15 cellular contexts compared by ENCODE assay signal in genomic region chr4:180380733-180381132, GRCh38.
DNase-seq lines count a peak whose midpoint lies in the region; ATAC-seq and TF ChIP-seq lines count a peak whose summit lies in the region.
"Had no signal": no experiment of that assay in that cellular context is flagged by ENCODE, and none has a peak within 500 bp of the region (broad histone marks: within the 10 kb centered on the region; RNA-seq: fewer than 3 reads in every experiment).

No MANE protein-coding gene starts in this region.

- H3K27ac ChIP-seq in SK-N-SH (ENCODE audit: low read depth in 2 of 2, low read length in 1 of 2) (no peak overlapping the region), right lobe of liver (no peak overlapping the region)
- H3K27ac ChIP-seq: body of pancreas, upper lobe of right lung had no signal

- H3K9me3 ChIP-seq in SK-N-SH = no peaks in the 10 kb centered on the region
- no peaks in the 10 kb centered on the region for H3K9me3 ChIP-seq in right lobe of liver
- H3K9me3 ChIP-seq: body of pancreas, upper lobe of right lung had no signal

- no peak for TF ChIP-seq CTCF in SK-N-SH (IDR thresholded peaks at IDR 0.05)
- no peak for TF ChIP-seq CTCF in right lobe of liver (IDR thresholded peaks at IDR 0.05)
- TF ChIP-seq CTCF in HFFc6 (IDR thresholded peaks at IDR 0.05) = no peak

- H3F3A ChIP-seq in SK-N-SH (replicated peaks; ENCODE audit: insufficient read depth) = no peaks in the 10 kb centered on the region

- H3K27ac Mint-ChIP-seq in activated T-helper 17 cell treated with anti-CD3 and anti-CD28 coated beads, Interleukin-2, amount 50 U/mL, for 72 hours = no peak overlapping the region
- no peak overlapping the region for H3K27ac Mint-ChIP-seq in HFFc6
- H3K27ac Mint-ChIP-seq: CD4-positive, alpha-beta memory T cell had no signal

- no peaks in the 10 kb centered on the region for H3K27me3 ChIP-seq in SK-N-SH (ENCODE audit: insufficient read depth)
- H3K27me3 ChIP-seq in right lobe of liver = no peaks in the 10 kb centered on the region
- H3K27me3 ChIP-seq: body of pancreas, upper lobe of right lung had no signal

- no peaks in the 10 kb centered on the region for H3K36me3 Mint-ChIP-seq in activated T-helper 17 cell treated with anti-CD3 and anti-CD28 coated beads, Interleukin-2, amount 50 U/mL, for 72 hours (ENCODE audit: low read depth)
- H3K36me3 Mint-ChIP-seq in HFFc6 (ENCODE audit: low read depth) = no peaks in the 10 kb centered on the region
- H3K36me3 Mint-ChIP-seq: CD4-positive, alpha-beta memory T cell had no signal

- no peak for ATAC-seq in SK-N-SH treated with all-trans-retinoic acid at 6 μM for 48 hours
- peak; percentile 71 for ATAC-seq in activated T-helper 17 cell treated with anti-CD3 and anti-CD28 coated beads, Interleukin-2, amount 50 U/mL, for 72 hours (replicated peaks)
- ATAC-seq in right lobe of liver = no peak
- ATAC-seq: body of pancreas, upper lobe of right lung had no signal

- H3K4me1 Mint-ChIP-seq in activated T-helper 17 cell treated with anti-CD3 and anti-CD28 coated beads, Interleukin-2, amount 50 U/mL, for 72 hours = no peaks in the 10 kb centered on the region
- H3K4me1 Mint-ChIP-seq in HFFc6 (ENCODE audit: low read depth) = no peaks in the 10 kb centered on the region
- H3K4me1 Mint-ChIP-seq: CD4-positive, alpha-beta memory T cell had no signal

- no peaks in the 10 kb centered on the region for H3K79me2 ChIP-seq in SK-N-SH (ENCODE audit: insufficient read depth)

- CTCF ChIA-PET in SK-N-SH (lab: Yijun Ruan, JAX) = interaction anchor here (0.6 kb wide), 1 partner anchor 260 kb away, joined by 3 read pairs; no protein-coding TSS in a partner anchor

- H3K9me3 Mint-ChIP-seq in activated T-helper 17 cell treated with anti-CD3 and anti-CD28 coated beads, Interleukin-2, amount 50 U/mL, for 72 hours = peaks cover 17% of the 10 kb centered on the region
- peaks cover 35% of the 10 kb centered on the region for H3K9me3 Mint-ChIP-seq in HFFc6

- H4K20me1 ChIP-seq in SK-N-SH (ENCODE audit: insufficient read depth) = no peaks in the 10 kb centered on the region

- H3K4me2 ChIP-seq in SK-N-SH = no peak overlapping the region

- H3K36me3 ChIP-seq in SK-N-SH (replicated peaks in 1 of 2; ENCODE audit: control insufficient read depth in 1 of 2, insufficient read depth in 2 of 2, low read length in 1 of 2) = no peaks in the 10 kb centered on the region
- no peaks in the 10 kb centered on the region for H3K36me3 ChIP-seq in right lobe of liver
- H3K36me3 ChIP-seq: upper lobe of right lung had no signal

- H3K9me2 ChIP-seq in SK-N-SH = no peaks in the 10 kb centered on the region

- H3K9ac ChIP-seq in SK-N-SH = no peak overlapping the region

- TF ChIP-seq EP300 in SK-N-SH (IDR thresholded peaks at IDR 0.05; ENCODE audit: borderline replicate concordance in 1 of 2, low read depth in 1 of 2, low read length in 1 of 2) = no peak

- POLR2A ChIA-PET in SK-N-SH (lab: Yijun Ruan, JAX) = no interaction called here

- DNase-seq in SK-N-SH (no peak), LoVo (ENCODE audit: low spot score) (peak; percentile 4), iris pigment epithelial cell (ENCODE audit: low read depth) (peak; percentile 26), middle frontal gyrus (ENCODE audit: extremely low spot score, low spot score) (no peak), right lobe of liver (no peak), HFFc6 (no peak)
- DNase-seq: 8988T; body of pancreas; CD4-positive, alpha-beta memory T cell; NCI-H1092 treated with DMSO at 0.1 percent for 48 hours; stimulated activated CD4-positive, alpha-beta T cell treated with anti-CD3 and anti-CD28 coated beads, Interleukin-4, amount 100 ng/mL, for 24 hours; T-helper 1 cell; upper lobe of right lung had no signal

- WGBS in SK-N-SH (ENCODE audit: low lambda C conversion rate) = 0% methylated on average over 5 of the region's 5 CpGs
- WGBS in right lobe of liver (ENCODE audit: insufficient coverage, low coverage, low lambda C conversion rate, missing lambda C conversion rate) = 31% methylated on average over 5 of the region's 5 CpGs

- H3K4me3 ChIP-seq in SK-N-SH (ENCODE audit: low read depth in 2 of 2, low read length in 1 of 2) (no peak overlapping the region), right lobe of liver (no peak overlapping the region)
- H3K4me3 ChIP-seq: body of pancreas, upper lobe of right lung had no signal

- TF ChIP-seq POLR2A in right lobe of liver (IDR thresholded peaks at IDR 0.05) = no peak

- H3K4me1 ChIP-seq in SK-N-SH (ENCODE audit: control insufficient read depth in 1 of 2, insufficient read depth in 2 of 2, low read depth in 1 of 2, low read length in 1 of 2) (no peaks in the 10 kb centered on the region), right lobe of liver (no peaks in the 10 kb centered on the region)
- H3K4me1 ChIP-seq: body of pancreas, upper lobe of right lung had no signal

- no peak overlapping the region for H3K4me3 Mint-ChIP-seq in activated T-helper 17 cell treated with anti-CD3 and anti-CD28 coated beads, Interleukin-2, amount 50 U/mL, for 72 hours
- no peak overlapping the region for H3K4me3 Mint-ChIP-seq in HFFc6
- H3K4me3 Mint-ChIP-seq: CD4-positive, alpha-beta memory T cell had no signal

- no peak overlapping the region for H2AFZ ChIP-seq in SK-N-SH (ENCODE audit: low read depth)

- no peaks in the 10 kb centered on the region for H3K27me3 Mint-ChIP-seq in activated T-helper 17 cell treated with anti-CD3 and anti-CD28 coated beads, Interleukin-2, amount 50 U/mL, for 72 hours
- H3K27me3 Mint-ChIP-seq in HFFc6 (ENCODE audit: insufficient read depth) = no peaks in the 10 kb centered on the region
- H3K27me3 Mint-ChIP-seq: CD4-positive, alpha-beta memory T cell had no signal

- TF ChIP-seq RAD21 in SK-N-SH (IDR thresholded peaks at IDR 0.05; ENCODE audit: low read length) = no peak

- intact Hi-C loops in right lobe of liver (cut with DNase I) = no loop called here

TF ChIP-seq in SK-N-SH, 30 proteins besides CTCF, POLR2A, EP300 and RAD21:
- no peak for TF ChIP-seq FOXJ3 (CRISPR knock-in tag; IDR thresholded peaks at IDR 0.05)
- TF ChIP-seq FOSL2 (IDR thresholded peaks at IDR 0.05; ENCODE audit: borderline replicate concordance, low read depth) = peak; percentile 57
- TF ChIP-seq USF2 (IDR thresholded peaks at IDR 0.05; ENCODE audit: borderline replicate concordance, low read depth, low read length) = no peak

TF ChIP-seq in SK-N-SH treated with all-trans-retinoic acid at 6 μM for 48 hours, 23 proteins besides CTCF, POLR2A, EP300 and RAD21 (continues in another document):
- TF ChIP-seq ZFP3 (CRISPR knock-in tag; IDR thresholded peaks at IDR 0.05) (no peak), CSRNP3 (CRISPR knock-in tag; IDR thresholded peaks at IDR 0.05) (no peak), BACH2 (CRISPR knock-in tag; IDR thresholded peaks at IDR 0.05; ENCODE audit: borderline replicate concordance) (no peak), TOX (CRISPR knock-in tag; IDR thresholded peaks at IDR 0.05; ENCODE audit: borderline replicate concordance) (no peak), RARB (CRISPR knock-in tag; IDR thresholded peaks at IDR 0.05) (no peak), OSR1 (CRISPR knock-in tag; IDR thresholded peaks at IDR 0.05) (no peak), GLIS3 (CRISPR knock-in tag; IDR thresholded peaks at IDR 0.05) (no peak), ISL1 (CRISPR knock-in tag; IDR thresholded peaks at IDR 0.05) (no peak), ZFP30 (CRISPR knock-in tag; IDR thresholded peaks at IDR 0.05) (no peak), ZC3H10 (CRISPR knock-in tag; IDR thresholded peaks at IDR 0.05) (no peak), TCF4 (CRISPR knock-in tag; IDR thresholded peaks at IDR 0.05; ENCODE audit: borderline replicate concordance) (no peak), ZNF8 (CRISPR knock-in tag; IDR thresholded peaks at IDR 0.05) (no peak), ZNF70 (CRISPR knock-in tag; IDR thresholded peaks at IDR 0.05) (no peak)
- TF ChIP-seq, protein P1, sequence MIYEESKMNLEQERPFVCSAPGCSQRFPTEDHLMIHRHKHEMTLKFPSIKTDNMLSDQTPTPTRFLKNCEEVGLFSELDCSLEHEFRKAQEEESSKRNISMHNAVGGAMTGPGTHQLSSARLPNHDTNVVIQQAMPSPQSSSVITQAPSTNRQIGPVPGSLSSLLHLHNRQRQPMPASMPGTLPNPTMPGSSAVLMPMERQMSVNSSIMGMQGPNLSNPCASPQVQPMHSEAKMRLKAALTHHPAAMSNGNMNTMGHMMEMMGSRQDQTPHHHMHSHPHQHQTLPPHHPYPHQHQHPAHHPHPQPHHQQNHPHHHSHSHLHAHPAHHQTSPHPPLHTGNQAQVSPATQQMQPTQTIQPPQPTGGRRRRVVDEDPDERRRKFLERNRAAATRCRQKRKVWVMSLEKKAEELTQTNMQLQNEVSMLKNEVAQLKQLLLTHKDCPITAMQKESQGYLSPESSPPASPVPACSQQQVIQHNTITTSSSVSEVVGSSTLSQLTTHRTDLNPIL (CRISPR knock-in tag; IDR thresholded peaks at IDR 0.05; ENCODE audit: low read depth) = no peak
- TF ChIP-seq, protein P2, sequence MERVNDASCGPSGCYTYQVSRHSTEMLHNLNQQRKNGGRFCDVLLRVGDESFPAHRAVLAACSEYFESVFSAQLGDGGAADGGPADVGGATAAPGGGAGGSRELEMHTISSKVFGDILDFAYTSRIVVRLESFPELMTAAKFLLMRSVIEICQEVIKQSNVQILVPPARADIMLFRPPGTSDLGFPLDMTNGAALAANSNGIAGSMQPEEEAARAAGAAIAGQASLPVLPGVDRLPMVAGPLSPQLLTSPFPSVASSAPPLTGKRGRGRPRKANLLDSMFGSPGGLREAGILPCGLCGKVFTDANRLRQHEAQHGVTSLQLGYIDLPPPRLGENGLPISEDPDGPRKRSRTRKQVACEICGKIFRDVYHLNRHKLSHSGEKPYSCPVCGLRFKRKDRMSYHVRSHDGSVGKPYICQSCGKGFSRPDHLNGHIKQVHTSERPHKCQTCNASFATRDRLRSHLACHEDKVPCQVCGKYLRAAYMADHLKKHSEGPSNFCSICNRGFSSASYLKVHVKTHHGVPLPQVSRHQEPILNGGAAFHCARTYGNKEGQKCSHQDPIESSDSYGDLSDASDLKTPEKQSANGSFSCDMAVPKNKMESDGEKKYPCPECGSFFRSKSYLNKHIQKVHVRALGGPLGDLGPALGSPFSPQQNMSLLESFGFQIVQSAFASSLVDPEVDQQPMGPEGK (CRISPR knock-in tag; IDR thresholded peaks at IDR 0.05; ENCODE audit: borderline replicate concordance) = no peak

Comparison
In these comparisons a context has a peak if more than half of its experiments do, and no peak if none do; other contexts are left out.
1. DNase-seq: peak in LoVo (single experiment) and iris pigment epithelial cell (single experiment); none in SK-N-SH (single experiment), middle frontal gyrus (single experiment), right lobe of liver (0 of 3) and HFFc6 (single experiment).